18 cellular contexts compared by ENCODE assay signal in the genomic region with DNA sequence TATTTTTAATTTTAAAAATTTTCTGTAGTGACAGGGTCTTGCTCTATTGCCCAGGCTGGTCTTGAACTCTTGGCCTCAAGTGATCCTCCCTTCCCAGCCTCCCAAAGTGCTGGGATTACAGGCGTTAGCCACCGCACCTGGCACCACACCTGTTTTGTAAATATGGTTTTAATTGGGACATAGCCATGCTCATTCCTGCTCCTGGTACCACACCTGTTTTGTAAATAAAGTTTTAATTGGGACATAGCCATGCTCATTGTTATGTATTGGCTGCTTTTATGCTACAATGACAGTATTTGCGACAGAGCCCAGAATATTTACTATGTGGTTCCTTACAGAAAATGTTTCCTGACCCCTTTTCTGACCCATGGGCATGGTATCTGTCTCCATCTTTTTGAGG.
"Had no signal": no experiment of that assay in that cellular context is flagged by ENCODE, and none has a peak within 500 bp of the region (broad histone marks: within the 10 kb centered on the region; RNA-seq: fewer than 3 reads in every experiment).

No MANE protein-coding gene starts in this region.

- ATAC-seq: left cardiac atrium; left ventricle myocardium superior; naive thymus-derived CD4-positive, alpha-beta T cell; sciatic nerve; stimulated activated memory B cell treated with anti-CD40 and anti-IgM and Interleukin-4, amounts not matched to agents 10 μg/mL and 1 μg/mL and 100 μg/mL, for 72 hours had no signal

- H3K9me3 Mint-ChIP-seq: stimulated activated memory B cell treated with anti-CD40 and anti-IgM and Interleukin-4, amounts not matched to agents 10 μg/mL and 1 μg/mL and 100 μg/mL, for 72 hours had no signal

- DNase-seq: dorsolateral prefrontal cortex; effector CD8-positive, alpha-beta T cell; foreskin melanocyte; head of caudate nucleus; kidney; left cardiac atrium; left ventricle myocardium superior; mesendoderm; naive thymus-derived CD4-positive, alpha-beta T cell; posterior cingulate gyrus; spleen; stimulated activated CD4-positive, alpha-beta T cell treated with anti-CD3 and anti-CD28 coated beads, Interleukin-15, amount 100 ng/mL, for 24 hours; stimulated activated CD4-positive, alpha-beta T cell treated with anti-CD3 and anti-CD28 coated beads, Interleukin-1b, Interleukin-23, amount 100 ng/mL, for 48 hours; stimulated activated CD4-positive, alpha-beta T cell treated with anti-CD3 and anti-CD28 coated beads, Interleukin-4, amount 100 ng/mL, for 24 hours; tibial artery had no signal

- H3K4me3 Mint-ChIP-seq: naive thymus-derived CD4-positive, alpha-beta T cell; stimulated activated memory B cell treated with anti-CD40 and anti-IgM and Interleukin-4, amounts not matched to agents 10 μg/mL and 1 μg/mL and 100 μg/mL, for 72 hours; stimulated activated naive CD8-positive, alpha-beta T cell treated with anti-CD3 and anti-CD28 coated beads, Interleukin-15, Interleukin-2, amounts not matched to agents 100 ng/mL and 50 ng/mL, for 24 hours had no signal

- H3K27me3 Mint-ChIP-seq: naive thymus-derived CD4-positive, alpha-beta T cell; stimulated activated memory B cell treated with anti-CD40 and anti-IgM and Interleukin-4, amounts not matched to agents 10 μg/mL and 1 μg/mL and 100 μg/mL, for 72 hours; stimulated activated naive CD8-positive, alpha-beta T cell treated with anti-CD3 and anti-CD28 coated beads, Interleukin-15, Interleukin-2, amounts not matched to agents 100 ng/mL and 50 ng/mL, for 24 hours had no signal

- H3K27ac Mint-ChIP-seq: naive thymus-derived CD4-positive, alpha-beta T cell; stimulated activated memory B cell treated with anti-CD40 and anti-IgM and Interleukin-4, amounts not matched to agents 10 μg/mL and 1 μg/mL and 100 μg/mL, for 72 hours; stimulated activated naive CD8-positive, alpha-beta T cell treated with anti-CD3 and anti-CD28 coated beads, Interleukin-15, Interleukin-2, amounts not matched to agents 100 ng/mL and 50 ng/mL, for 24 hours had no signal
